Comparison of ENCODE assay signal across 26 cellular contexts in genomic region chr17:79506955-79507354, GRCh38.
A peak's percentile ranks its signal among the peaks of the same experiment; 100 is the strongest.
DNase-seq lines count a peak whose midpoint lies in the region.
"Had no signal": no experiment of that assay in that cellular context is flagged by ENCODE, and none has a peak within 500 bp of the region (broad histone marks: within the 10 kb centered on the region; RNA-seq: fewer than 3 reads in every experiment).

No MANE protein-coding gene starts in this region.

- H3K27ac ChIP-seq in neuronal stem cell (replicated peaks; ENCODE audit: low read length), result no peak overlapping the region
- H3K27ac ChIP-seq: 22Rv1; BLaER1; BLaER1 treated with 17β-estradiol and CSF1 and Interleukin-3, amounts not matched to agents 10 nM and 100 nM; C4-2B had no signal

- no peak overlapping the region for H2AFZ ChIP-seq in neuronal stem cell (ENCODE audit: low read length)

- no peak overlapping the region for H3K4me2 ChIP-seq in neuronal stem cell (ENCODE audit: insufficient read depth, low read length, poor library complexity, severe bottlenecking)
- H3K4me2 ChIP-seq: A549; BLaER1; BLaER1 treated with 17β-estradiol and CSF1 and Interleukin-3, amounts not matched to agents 10 nM and 100 nM had no signal

- H2BK15ac ChIP-seq in neuronal stem cell (ENCODE audit: low read length), result peak overlapping the region; percentile 72

- no peaks in the 10 kb centered on the region for H3K36me3 ChIP-seq in neuronal stem cell (replicated peaks in 1 of 2; ENCODE audit: control insufficient read depth in 2 of 2, insufficient read depth in 2 of 2, low read length in 2 of 2)
- H3K36me3 ChIP-seq: BE2C; BLaER1; BLaER1 treated with 17β-estradiol and CSF1 and Interleukin-3, amounts not matched to agents 10 nM and 100 nM had no signal

- no CpG with 5 or more reads among the region's 10 CpGs for WGBS in neuronal stem cell (ENCODE audit: extremely low coverage in 2 of 2, insufficient read length in 2 of 2, insufficient replicate concordance in 1 of 2), 2 donors

- peaks cover 0 to 3% of the 10 kb centered on the region in 2 donors for H3K4me1 ChIP-seq in neuronal stem cell (ENCODE audit: control insufficient read depth in 2 of 2, insufficient read depth in 1 of 2, low read depth in 1 of 2, low read length in 2 of 2)
- H3K4me1 ChIP-seq: A549, BE2C, BLaER1, Caco-2 had no signal

- peak overlapping the region; percentile 15 for H2AK5ac ChIP-seq in neuronal stem cell (ENCODE audit: low read depth, low read length)

- peaks cover 0 to 22% (median 2%) of the 10 kb centered on the region in 3 experiments for H3K27me3 ChIP-seq in neuronal stem cell (ENCODE audit: control insufficient read depth in 3 of 3, insufficient read depth in 3 of 3, low read depth in 1 of 3, low read length in 3 of 3)
- H3K27me3 ChIP-seq: BLaER1; BLaER1 treated with 17β-estradiol and CSF1 and Interleukin-3, amounts not matched to agents 10 nM and 100 nM had no signal

- no peak overlapping the region for H3K4ac ChIP-seq in neuronal stem cell (ENCODE audit: low read length)

- no peak overlapping the region for H3K9ac ChIP-seq in neuronal stem cell (ENCODE audit: low read depth, low read length, poor library complexity)
- H3K9ac ChIP-seq: BLaER1; BLaER1 treated with 17β-estradiol and CSF1 and Interleukin-3, amounts not matched to agents 10 nM and 100 nM had no signal

- H4K91ac ChIP-seq in neuronal stem cell (ENCODE audit: low read depth, low read length, poor library complexity), result no peak overlapping the region

- DNase-seq in neuronal stem cell (ENCODE audit: low spot score), result no peak
- no peak for DNase-seq in activated CD4-positive, alpha-beta T cell treated with anti-CD3 and anti-CD28 coated beads for 1 hour
- DNase-seq: 8988T; ACHN; AML-193; BE2C; Caco-2; Calu3; CD4-positive, alpha-beta memory T cell; CD4-positive, alpha-beta T cell; CD4-positive, CD25-positive, alpha-beta regulatory T cell; CD8-positive, alpha-beta memory T cell; CD8-positive, alpha-beta T cell; COR-L47; DMS 273 treated with DMSO at 0.1 percent for 48 hours; DMS153; DMS53; DMS79; DMS79 treated with DMSO at 0.1 percent for 48 hours; DND-41; EL had no signal

- H3K9me3 ChIP-seq in neuronal stem cell (replicated peaks in 1 of 2; ENCODE audit: control insufficient read depth in 2 of 2, insufficient read depth in 1 of 2, low read depth in 1 of 2, low read length in 2 of 2), result peaks cover 0 to 2% of the 10 kb centered on the region in 2 donors
- H3K9me3 ChIP-seq: A549, BE2C had no signal

- no peak overlapping the region for H3K14ac ChIP-seq in neuronal stem cell (ENCODE audit: low read length)

- H2BK120ac ChIP-seq in neuronal stem cell (ENCODE audit: low read depth, low read length), result no peak overlapping the region

- no peak overlapping the region for H3K4me3 ChIP-seq in neuronal stem cell (ENCODE audit: low read length in 2 of 2)
- H3K4me3 ChIP-seq: A549; BLaER1; BLaER1 treated with 17β-estradiol and CSF1 and Interleukin-3, amounts not matched to agents 10 nM and 100 nM had no signal

- peak overlapping the region; percentile 35 for H3K18ac ChIP-seq in neuronal stem cell (ENCODE audit: low read length)

- no peak overlapping the region for H3K23ac ChIP-seq in neuronal stem cell (ENCODE audit: low read depth, low read length, poor library complexity)

- no peak overlapping the region for H2BK12ac ChIP-seq in neuronal stem cell (ENCODE audit: low read length)

- H4K8ac ChIP-seq in neuronal stem cell (ENCODE audit: low read depth, low read length), result no peak overlapping the region

- no peaks in the 10 kb centered on the region for H3K79me1 ChIP-seq in neuronal stem cell (ENCODE audit: low read depth, low read length)

- H2BK5ac ChIP-seq in neuronal stem cell (ENCODE audit: low read length), result peak overlapping the region; percentile 11
